8 cellular contexts compared by ENCODE assay signal in genomic region chr17:2214887-2215615, GRCh38.
DNase-seq lines count a peak whose midpoint lies in the region; ATAC-seq, FAIRE-seq and TF ChIP-seq lines count a peak whose summit lies in the region.

No MANE protein-coding gene starts in this region.

- H3K27ac ChIP-seq in liver (ENCODE audit: low read depth in 1 of 2, low read length in 2 of 2) (peak overlapping the region; percentile 74 to 81), HepG2 (ENCODE audit: extremely low read length, insufficient read depth, low read length) (no peak overlapping the region), brain microvascular endothelial cell (peak overlapping the region; percentile 98), aorta (ENCODE audit: low read depth in 1 of 2, low read length in 2 of 2) (peak overlapping the region; percentile 97 to 99)

- no peak for TF ChIP-seq POLR2A in HepG2 (IDR thresholded peaks at IDR 0.05; ENCODE audit: insufficient read depth in 1 of 2, low read depth in 2 of 2, low read length in 2 of 2)

- ATAC-seq in HepG2 (no peak), aorta (ENCODE audit: low FRiP score) (peak; percentile 82), HG02642 (IDR thresholded peaks at IDR 0.05; ENCODE audit: poor library complexity, unreplicated experiment) (no peak)

- WGBS in liver, result 71% methylated on average over 11 of the region's 11 CpGs
- WGBS in HepG2 (ENCODE audit: low lambda C conversion rate), result 96% methylated on average over 11 of the region's 11 CpGs
- 3 to 8% methylated on average over 11 of the region's 11 CpGs for WGBS in aorta, 2 donors

- H3K4me3 ChIP-seq in liver (ENCODE audit: low read depth in 1 of 3, low read length in 3 of 3), result no peak overlapping the region
- H3K4me3 ChIP-seq in HepG2 (replicated peaks in 1 of 3; ENCODE audit: insufficient read depth in 1 of 3, low read depth in 2 of 3, low read length in 3 of 3), result no peak overlapping the region
- no peak overlapping the region for H3K4me3 ChIP-seq in brain microvascular endothelial cell (ENCODE audit: low read depth, low read length)
- H3K4me3 ChIP-seq in aorta (ENCODE audit: low read length in 2 of 2), result peak overlapping the region in 1 of 2 donors; percentile 32

- no peak overlapping the region for H3K4me2 ChIP-seq in HepG2 (ENCODE audit: low read depth, low read length)

- no peak for FAIRE-seq in HepG2 (lab: Jason Lieb, UNC)

- intact Hi-C loops in HepG2 (cut with micrococcal nuclease; ENCODE audit: unreplicated experiment) (no loop called here), aorta (cut with DNase I) (loop anchor here (1.0 to 2.0 kb wide), 2 partner anchors 34 to 36 kb away; no protein-coding TSS in a partner anchor)

- POLR2A ChIA-PET in HepG2 (lab: Yijun Ruan, JAX), result no interaction called here

- CTCF ChIA-PET in HepG2 (lab: Yijun Ruan, JAX; ENCODE audit: low intra/inter-chr PET ratio, low total read pairs), result no interaction called here

- BruUV-seq in HepG2 (replicated peaks; lab: Mats Ljungman, UMichigan), result no TSS peak

- H3K9ac ChIP-seq in liver (ENCODE audit: low read depth in 1 of 2, low read length in 2 of 2) (peak overlapping the region in 1 of 2 donors; percentile 60), HepG2 (ENCODE audit: insufficient read depth, low read depth, low read length) (no peak overlapping the region)

- H3K27me3 ChIP-seq in liver (ENCODE audit: control insufficient read depth in 4 of 4, insufficient read depth in 4 of 4, low read length in 3 of 4) (no peaks in the 10 kb centered on the region), HepG2 (ENCODE audit: control insufficient read depth in 1 of 2, insufficient read depth in 2 of 2, low read length in 2 of 2) (no peaks in the 10 kb centered on the region), brain microvascular endothelial cell (replicated peaks) (no peaks in the 10 kb centered on the region), aorta (ENCODE audit: control insufficient read depth in 1 of 2, insufficient read depth in 2 of 2, low read length in 1 of 2) (no peaks in the 10 kb centered on the region)

- DNase-seq in HepG2 (ENCODE audit: low spot score), result no peak
- peak; percentile 79 for DNase-seq in brain microvascular endothelial cell
- DNase-seq in medulla oblongata (ENCODE audit: extremely low spot score), result peak; percentile 27
- peak; percentile 73 to 91 for DNase-seq in aorta
- no peak for DNase-seq in central memory CD4-positive, alpha-beta T cell
- DNase-seq in HK-2 (ENCODE audit: unreplicated experiment), result no peak

- no peaks in the 10 kb centered on the region for H3K9me3 ChIP-seq in liver (ENCODE audit: control insufficient read depth in 4 of 4, low read length in 3 of 4)
- no peaks in the 10 kb centered on the region for H3K9me3 ChIP-seq in HepG2 (ENCODE audit: low read length)
- H3K9me3 ChIP-seq in aorta (ENCODE audit: control insufficient read depth, low read length), result no peaks in the 10 kb centered on the region

- no peaks in the 10 kb centered on the region for H3K79me2 ChIP-seq in HepG2 (ENCODE audit: insufficient read depth, low read length)

- in situ Hi-C loops in HepG2 (cut with HindIII; ENCODE audit: extremely low pct_ligation_motif_present, low pct_unique_long_range_greater_than_20kb) (no loop called here), brain microvascular endothelial cell (cut with HindIII; ENCODE audit: low pct_ligation_motif_present, low sequenced_read_pairs) (no loop called here)

- no peak for TF ChIP-seq EP300 in HepG2 (IDR thresholded peaks at IDR 0.05; ENCODE audit: low read depth in 2 of 2, low read length in 2 of 2)
- TF ChIP-seq EP300 in HepG2 (CRISPR knock-in tag; IDR thresholded peaks at IDR 0.05; ENCODE audit: borderline replicate concordance), result no peak

- H3K4me1 ChIP-seq in liver (ENCODE audit: control insufficient read depth in 4 of 4, insufficient read depth in 4 of 4, low read length in 3 of 4), result peaks cover 0 to 12% (median 3%) of the 10 kb centered on the region in 4 donors
- peaks cover 11% of the 10 kb centered on the region for H3K4me1 ChIP-seq in HepG2 (ENCODE audit: insufficient read depth, low read length)
- peaks cover 3 to 5% of the 10 kb centered on the region in 2 donors for H3K4me1 ChIP-seq in aorta (ENCODE audit: control insufficient read depth in 1 of 2, insufficient read depth in 2 of 2, low read length in 2 of 2)

- no peak overlapping the region for H2AFZ ChIP-seq in HepG2 (ENCODE audit: low read length)

- no peaks in the 10 kb centered on the region for H4K20me1 ChIP-seq in HepG2 (ENCODE audit: insufficient read depth, low read length)

- TF ChIP-seq RAD21 in liver (IDR thresholded peaks at IDR 0.05) (no peak), HepG2 (CRISPR knock-in tag; IDR thresholded peaks at IDR 0.05) (no peak)

- TF ChIP-seq CTCF in liver (IDR thresholded peaks at IDR 0.05; ENCODE audit: low read depth, low read length, missing input control), result no peak
- no peak for TF ChIP-seq CTCF in HepG2 (CRISPR knock-in tag; IDR thresholded peaks at IDR 0.05)
- no peak for TF ChIP-seq CTCF in brain microvascular endothelial cell (IDR thresholded peaks at IDR 0.05; ENCODE audit: low read depth, low read length, missing control alignments)

- H3K36me3 ChIP-seq in liver (ENCODE audit: control insufficient read depth in 4 of 4, insufficient read depth in 3 of 4, low read depth in 1 of 4, low read length in 3 of 4) (no peaks in the 10 kb centered on the region), HepG2 (replicated peaks in 1 of 2; ENCODE audit: control insufficient read depth in 1 of 2, insufficient read depth in 2 of 2, low read length in 2 of 2) (peaks cover 0 to 8% of the 10 kb centered on the region in 2 experiments; a peak in 1 of 5 replicates), brain microvascular endothelial cell (replicated peaks) (no peaks in the 10 kb centered on the region), aorta (ENCODE audit: control insufficient read depth in 1 of 2, insufficient read depth in 2 of 2, low read length in 1 of 2) (no peaks in the 10 kb centered on the region)

TF ChIP-seq in liver, 16 proteins besides CTCF, POLR2A, EP300 and RAD21 (continues in another document):
- TF ChIP-seq GABPA (IDR thresholded peaks at IDR 0.05 in 1 of 2, conservative IDR thresholded peaks at IDR 0.05 in 1 of 2) (no peak), MAX (IDR thresholded peaks at IDR 0.05) (no peak), ATF3 (IDR thresholded peaks at IDR 0.05) (no peak), ZBTB33 (IDR thresholded peaks at IDR 0.05) (no peak), NR2F2 (IDR thresholded peaks at IDR 0.05) (no peak), SP1 (IDR thresholded peaks at IDR 0.05) (no peak), HNF4A (conservative IDR thresholded peaks at IDR 0.05) (no peak), YY1 (IDR thresholded peaks at IDR 0.05) (no peak), HNF4G (IDR thresholded peaks at IDR 0.05) (no peak)

TF ChIP-seq in HepG2, 621 proteins besides CTCF, POLR2A, EP300 and RAD21 (continues in another document):
- TF ChIP-seq SKI (IDR thresholded peaks at IDR 0.05; ENCODE audit: partially characterized antibody) (no peak), ZNF530 (CRISPR knock-in tag; IDR thresholded peaks at IDR 0.05; ENCODE audit: low read depth) (no peak), ZNF460 (CRISPR knock-in tag; IDR thresholded peaks at IDR 0.05; ENCODE audit: borderline replicate concordance) (no peak), FUBP1 (CRISPR knock-in tag; IDR thresholded peaks at IDR 0.05; ENCODE audit: borderline replicate concordance) (no peak), CEBPB (IDR thresholded peaks at IDR 0.05; ENCODE audit: borderline replicate concordance, low read depth, low read length) (no peak), TAF15 (IDR thresholded peaks at IDR 0.05; ENCODE audit: low read depth, low read length, poor library complexity, severe bottlenecking) (no peak), ZNF614 (CRISPR knock-in tag; IDR thresholded peaks at IDR 0.05; ENCODE audit: borderline replicate concordance) (no peak), ATF7 (IDR thresholded peaks at IDR 0.05) (no peak), ATF7 (CRISPR knock-in tag; IDR thresholded peaks at IDR 0.05) (no peak), SIX4 (CRISPR knock-in tag; IDR thresholded peaks at IDR 0.05) (no peak), KMT2B (CRISPR knock-in tag; IDR thresholded peaks at IDR 0.05) (no peak), ZBTB39 (CRISPR knock-in tag; IDR thresholded peaks at IDR 0.05) (no peak), MXD4 (CRISPR knock-in tag; IDR thresholded peaks at IDR 0.05) (no peak), ZSCAN20 (CRISPR knock-in tag; IDR thresholded peaks at IDR 0.05; ENCODE audit: borderline replicate concordance) (no peak)

Comparison
In these comparisons a context has a peak if more than half of its experiments do, and no peak if none do; other contexts are left out.
1. DNase-seq: peak in brain microvascular endothelial cell (single experiment), medulla oblongata (single experiment) and aorta (2 of 2); none in HepG2 (single experiment), central memory CD4-positive, alpha-beta T cell (single experiment) and HK-2 (single experiment).